ENCODE assay signal across 27 cellular contexts in the genomic region with DNA sequence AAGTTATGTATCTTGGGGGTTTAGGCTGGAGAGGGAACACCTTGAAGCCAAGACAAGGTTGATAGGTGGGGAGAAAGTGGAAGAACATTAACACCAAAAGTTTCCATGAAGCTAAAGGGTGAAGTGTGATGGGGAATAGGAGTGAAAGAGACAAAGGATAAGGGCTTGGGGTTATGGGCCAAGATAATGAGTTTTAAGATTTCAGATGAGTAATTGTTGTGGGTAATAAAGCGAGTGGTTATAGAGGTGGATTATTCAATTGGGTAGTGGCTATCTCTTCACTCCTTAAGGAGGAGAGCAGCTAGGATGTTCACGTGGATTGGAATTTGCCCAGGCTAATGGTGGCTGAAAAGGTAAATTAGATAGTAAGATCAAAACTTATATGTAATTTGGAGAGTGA. TPM values are rescaled to one million over a fixed set of nuclear protein-coding genes. Genes with fewer than 3 reads are reported as not detected.
DNase-seq lines count a peak whose midpoint lies in the region; ATAC-seq and TF ChIP-seq lines count a peak whose summit lies in the region.
"Had no signal": no experiment of that assay in that cellular context is flagged by ENCODE, and none has a peak within 500 bp of the region (broad histone marks: within the 10 kb centered on the region; RNA-seq: fewer than 3 reads in every experiment).

No MANE protein-coding gene starts in this region.

- peak overlapping the region; percentile 44 for H3K27ac Mint-ChIP-seq in activated CD8-positive, alpha-beta T cell treated with anti-CD3 and anti-CD28 coated beads for 36 hours
- no peak overlapping the region for H3K27ac Mint-ChIP-seq in activated CD8-positive, alpha-beta T cell treated with anti-CD3 and anti-CD28 coated beads, Interleukin-2, amount 10 ng/mL, durations not matched to agents 7 days and 5 days
- H3K27ac Mint-ChIP-seq in activated naive CD8-positive, alpha-beta T cell treated with anti-CD3 and anti-CD28 coated beads, Interleukin-2, amount 50 U/mL, for 24 hours, result peak overlapping the region; percentile 43
- H3K27ac Mint-ChIP-seq: activated naive CD8-positive, alpha-beta T cell treated with anti-CD3 and anti-CD28 coated beads, Interleukin-2, amount 10 ng/mL, durations not matched to agents 7 days and 5 days; T-helper 2 cell treated with Interferon-gamma antibody and Interleukin-4, amounts not matched to agents 5 μg/mL and 100 μg/mL, for 36 hours; type B pancreatic cell had no signal

- H3K9me3 ChIP-seq in HEK293 (ENCODE audit: control insufficient read depth, insufficient read depth, low read depth, low read length), result no peaks in the 10 kb centered on the region
- no peaks in the 10 kb centered on the region for H3K9me3 ChIP-seq in neutrophil
- H3K9me3 ChIP-seq: gastroesophageal sphincter, psoas muscle had no signal

- in situ Hi-C loops in ACHN (cut with HindIII; ENCODE audit: low pct_ligation_motif_present, low pct_unique_long_range_greater_than_20kb, low sequenced_read_pairs), result no loop called here

- intact Hi-C loops in activated CD8-positive, alpha-beta T cell treated with anti-CD3 and anti-CD28 coated beads for 36 hours (cut with micrococcal nuclease), result no loop called here

- H3K9me3 Mint-ChIP-seq in activated CD8-positive, alpha-beta T cell treated with anti-CD3 and anti-CD28 coated beads for 36 hours, result no peaks in the 10 kb centered on the region
- no peaks in the 10 kb centered on the region for H3K9me3 Mint-ChIP-seq in activated CD8-positive, alpha-beta T cell treated with anti-CD3 and anti-CD28 coated beads, Interleukin-2, amount 10 ng/mL, durations not matched to agents 7 days and 5 days (ENCODE audit: insufficient read depth)
- H3K9me3 Mint-ChIP-seq in activated naive CD8-positive, alpha-beta T cell treated with anti-CD3 and anti-CD28 coated beads, Interleukin-2, amount 50 U/mL, for 24 hours, result no peaks in the 10 kb centered on the region
- H3K9me3 Mint-ChIP-seq: activated CD4-positive, alpha-beta memory T cell treated with anti-CD3 and anti-CD28 coated beads for 36 hours; activated naive CD8-positive, alpha-beta T cell treated with anti-CD3 and anti-CD28 coated beads, Interleukin-2, amount 10 ng/mL, durations not matched to agents 7 days and 5 days; T-helper 2 cell treated with Interferon-gamma antibody and Interleukin-4, amounts not matched to agents 5 μg/mL and 100 μg/mL, for 36 hours had no signal

- H3K27ac ChIP-seq in HEK293 (ENCODE audit: extremely low read depth, low read depth, low read length), result no peak overlapping the region
- H3K27ac ChIP-seq in neutrophil, result peak overlapping the region; percentile 66
- H3K27ac ChIP-seq: gastroesophageal sphincter, hepatocyte, PC-9, psoas muscle, VCaP had no signal

- H3K36me3 ChIP-seq in HEK293 (ENCODE audit: control insufficient read depth in 2 of 2, insufficient read depth in 1 of 2, low read length in 2 of 2) (no peaks in the 10 kb centered on the region; a peak in 1 of 3 replicates), neutrophil (no peaks in the 10 kb centered on the region)
- H3K36me3 ChIP-seq: gastroesophageal sphincter had no signal

- H3K27me3 Mint-ChIP-seq in activated CD8-positive, alpha-beta T cell treated with anti-CD3 and anti-CD28 coated beads for 36 hours, result no peaks in the 10 kb centered on the region
- H3K27me3 Mint-ChIP-seq in activated CD8-positive, alpha-beta T cell treated with anti-CD3 and anti-CD28 coated beads, Interleukin-2, amount 10 ng/mL, durations not matched to agents 7 days and 5 days (ENCODE audit: low read depth), result no peaks in the 10 kb centered on the region
- no peaks in the 10 kb centered on the region for H3K27me3 Mint-ChIP-seq in activated naive CD8-positive, alpha-beta T cell treated with anti-CD3 and anti-CD28 coated beads, Interleukin-2, amount 50 U/mL, for 24 hours
- H3K27me3 Mint-ChIP-seq: activated CD4-positive, alpha-beta memory T cell treated with anti-CD3 and anti-CD28 coated beads for 36 hours; activated naive CD8-positive, alpha-beta T cell treated with anti-CD3 and anti-CD28 coated beads, Interleukin-2, amount 10 ng/mL, durations not matched to agents 7 days and 5 days; type B pancreatic cell had no signal

- CTCF ChIA-PET in activated CD8-positive, alpha-beta T cell treated with anti-CD3 and anti-CD28 coated beads for 36 hours (lab: Charles Lee), result interaction anchor here (0.8 to 1.7 kb wide), 3 partner anchors 9 to 113 kb away, joined by 3 to 4 read pairs (median 3); no protein-coding TSS in a partner anchor
- CTCF ChIA-PET in activated CD8-positive, alpha-beta T cell treated with anti-CD3 and anti-CD28 coated beads, Interleukin-2, amount 10 ng/mL, durations not matched to agents 7 days and 5 days (lab: Charles Lee), result interaction anchor here (0.7 to 2.4 kb wide), 6 partner anchors 17 to 329 kb away, joined by 3 to 9 read pairs (median 4); no protein-coding TSS in a partner anchor
- CTCF ChIA-PET in HEK293 (lab: Yijun Ruan, JAX), result interaction anchor here (2.1 kb wide), 1 partner anchor 104 kb away, joined by 11 read pairs; no protein-coding TSS in a partner anchor

- no peak for TF ChIP-seq CTCF in activated CD8-positive, alpha-beta T cell treated with anti-CD3 and anti-CD28 coated beads for 36 hours (IDR thresholded peaks at IDR 0.05)
- no peak for TF ChIP-seq CTCF in HEK293 (tag by site-specific recombination; IDR thresholded peaks at IDR 0.05)
- no peak for TF ChIP-seq CTCF in neutrophil (IDR thresholded peaks at IDR 0.05)

- peaks cover 56% of the 10 kb centered on the region for H3K4me1 Mint-ChIP-seq in activated CD8-positive, alpha-beta T cell treated with anti-CD3 and anti-CD28 coated beads for 36 hours (ENCODE audit: low read depth)
- H3K4me1 Mint-ChIP-seq in activated CD8-positive, alpha-beta T cell treated with anti-CD3 and anti-CD28 coated beads, Interleukin-2, amount 10 ng/mL, durations not matched to agents 7 days and 5 days (ENCODE audit: low read depth), result peaks cover 37% of the 10 kb centered on the region
- peaks cover 57% of the 10 kb centered on the region for H3K4me1 Mint-ChIP-seq in activated naive CD8-positive, alpha-beta T cell treated with anti-CD3 and anti-CD28 coated beads, Interleukin-2, amount 50 U/mL, for 24 hours

- no peaks in the 10 kb centered on the region for H3K27me3 ChIP-seq in neutrophil
- H3K27me3 ChIP-seq: gastroesophageal sphincter, hepatocyte had no signal

- no peak overlapping the region for H3K4me3 ChIP-seq in HEK293 (ENCODE audit: low read depth, low read length)
- no peak overlapping the region for H3K4me3 ChIP-seq in neutrophil (ENCODE audit: low read depth in 1 of 2, low read length in 1 of 2)
- H3K4me3 ChIP-seq: gastroesophageal sphincter, hepatocyte, PC-9, psoas muscle had no signal

- POLR2A ChIA-PET in activated CD8-positive, alpha-beta T cell treated with anti-CD3 and anti-CD28 coated beads for 36 hours (lab: Charles Lee), result interaction anchor here (0.6 to 0.9 kb wide), 2 partner anchors 82 to 175 kb away, joined by 3 read pairs; no protein-coding TSS in a partner anchor
- POLR2A ChIA-PET in activated CD8-positive, alpha-beta T cell treated with anti-CD3 and anti-CD28 coated beads, Interleukin-2, amount 10 ng/mL, durations not matched to agents 7 days and 5 days (lab: Charles Lee), result no interaction called here
- POLR2A ChIA-PET in HEK293 (lab: Yijun Ruan, JAX), result no interaction called here

- peaks cover 13% of the 10 kb centered on the region for H3K36me3 Mint-ChIP-seq in activated CD8-positive, alpha-beta T cell treated with anti-CD3 and anti-CD28 coated beads for 36 hours (ENCODE audit: low read depth)
- H3K36me3 Mint-ChIP-seq in activated CD8-positive, alpha-beta T cell treated with anti-CD3 and anti-CD28 coated beads, Interleukin-2, amount 10 ng/mL, durations not matched to agents 7 days and 5 days (ENCODE audit: low read depth), result peaks cover 24% of the 10 kb centered on the region
- peaks cover 3% of the 10 kb centered on the region for H3K36me3 Mint-ChIP-seq in activated naive CD8-positive, alpha-beta T cell treated with anti-CD3 and anti-CD28 coated beads, Interleukin-2, amount 50 U/mL, for 24 hours (ENCODE audit: low read depth)

- ATAC-seq in activated CD8-positive, alpha-beta T cell treated with anti-CD3 and anti-CD28 coated beads for 36 hours, result no peak
- ATAC-seq in activated CD8-positive, alpha-beta T cell treated with anti-CD3 and anti-CD28 coated beads, Interleukin-2, amount 10 ng/mL, durations not matched to agents 7 days and 5 days, result no peak
- peak; percentile 83 for ATAC-seq in activated naive CD8-positive, alpha-beta T cell treated with anti-CD3 and anti-CD28 coated beads, Interleukin-2, amount 50 U/mL, for 24 hours
- ATAC-seq: gastroesophageal sphincter, psoas muscle, Right ventricle myocardium inferior had no signal

- H3K4me1 ChIP-seq in HEK293 (ENCODE audit: control insufficient read depth, insufficient read depth, low read length) (peaks cover 8% of the 10 kb centered on the region), neutrophil (ENCODE audit: control insufficient read depth in 1 of 2, insufficient read depth in 1 of 2, low read depth in 1 of 2, low read length in 1 of 2) (peaks cover 56 to 63% of the 10 kb centered on the region in 2 experiments)
- H3K4me1 ChIP-seq: psoas muscle had no signal

- DNase-seq in activated CD8-positive, alpha-beta T cell treated with anti-CD3 and anti-CD28 coated beads for 36 hours, result no peak
- no peak for DNase-seq in activated CD8-positive, alpha-beta T cell treated with anti-CD3 and anti-CD28 coated beads, Interleukin-2, amount 10 ng/mL, durations not matched to agents 7 days and 5 days
- no peak for DNase-seq in activated naive CD8-positive, alpha-beta T cell treated with anti-CD3 and anti-CD28 coated beads, Interleukin-2, amount 50 U/mL, for 24 hours
- no peak for DNase-seq in stimulated activated CD4-positive, alpha-beta T cell treated with anti-CD3 and anti-CD28 coated beads, Interleukin-4, amount 100 ng/mL, for 4 hours
- DNase-seq in C1 segment of cervical spinal cord (lab: John Stamatoyannopoulos, UW) (no peak), ACHN (no peak)
- DNase-seq: activated CD4-positive, alpha-beta memory T cell treated with anti-CD3 and anti-CD28 coated beads for 36 hours; activated naive CD8-positive, alpha-beta T cell treated with anti-CD3 and anti-CD28 coated beads, Interleukin-2, amount 10 ng/mL, durations not matched to agents 7 days and 5 days; AML-193; caudate nucleus; GOT3; mesendoderm; NCI-H1092; NCI-H187 treated with DMSO at 0.1 percent for 48 hours; NCI-H2171 treated with DMSO at 0.1 percent for 48 hours; NCI-H524 treated with DMSO at 0.1 percent for 48 hours; nucleus accumbens; PC-9; psoas muscle had no signal

- no peak overlapping the region for H3K4me3 Mint-ChIP-seq in activated CD8-positive, alpha-beta T cell treated with anti-CD3 and anti-CD28 coated beads for 36 hours
- H3K4me3 Mint-ChIP-seq in activated CD8-positive, alpha-beta T cell treated with anti-CD3 and anti-CD28 coated beads, Interleukin-2, amount 10 ng/mL, durations not matched to agents 7 days and 5 days, result no peak overlapping the region
- no peak overlapping the region for H3K4me3 Mint-ChIP-seq in activated naive CD8-positive, alpha-beta T cell treated with anti-CD3 and anti-CD28 coated beads, Interleukin-2, amount 50 U/mL, for 24 hours
- H3K4me3 Mint-ChIP-seq: activated CD4-positive, alpha-beta memory T cell treated with anti-CD3 and anti-CD28 coated beads for 36 hours; activated naive CD8-positive, alpha-beta T cell treated with anti-CD3 and anti-CD28 coated beads, Interleukin-2, amount 10 ng/mL, durations not matched to agents 7 days and 5 days; T-helper 2 cell treated with Interferon-gamma antibody and Interleukin-4, amounts not matched to agents 5 μg/mL and 100 μg/mL, for 36 hours; type B pancreatic cell had no signal

RNA-seq across cellular contexts. Expression of gene EML4, which starts 29.8 kb away (rescaled TPM):
- 10 to 100 TPM; 58.2 to 59.7 TPM for total RNA-seq in activated CD8-positive, alpha-beta T cell treated with anti-CD3 and anti-CD28 coated beads for 36 hours
- 10 to 100 TPM; 88.0 to 89.7 TPM for total RNA-seq in activated CD8-positive, alpha-beta T cell treated with anti-CD3 and anti-CD28 coated beads, Interleukin-2, amount 10 ng/mL, durations not matched to agents 7 days and 5 days
